Comparison of ENCODE assay signal across 17 cellular contexts in genomic region chr5:90557391-90557790, GRCh38. TPM values are rescaled to one million over a fixed set of nuclear protein-coding genes. Genes with fewer than 3 reads are reported as not detected.
DNase-seq lines count a peak whose midpoint lies in the region; TF ChIP-seq lines count a peak whose summit lies in the region.
"Had no signal": no experiment of that assay in that cellular context is flagged by ENCODE, and none has a peak within 500 bp of the region (broad histone marks: within the 10 kb centered on the region; RNA-seq: fewer than 3 reads in every experiment).

No MANE protein-coding gene starts in this region.

- H3K4me3 Mint-ChIP-seq in type B pancreatic cell, result peak overlapping the region; percentile 98

- peaks cover 66% of the 10 kb centered on the region for H3K4me1 ChIP-seq in iPS-20b (ENCODE audit: insufficient read depth, low read length)
- H3K4me1 ChIP-seq in ascending aorta, result peaks cover 0 to 8% of the 10 kb centered on the region in 2 donors

- H3K9ac ChIP-seq in iPS-20b (ENCODE audit: low read depth, low read length), result peak overlapping the region; percentile 89; the same call in 1 of the 2 replicates

- TF ChIP-seq CTCF in type B pancreatic cell (conservative IDR thresholded peaks at IDR 0.05), result no peak
- no peak for TF ChIP-seq CTCF in ascending aorta (IDR thresholded peaks at IDR 0.05)

- DNase-seq in NCI-H748 (lab: John Stamatoyannopoulos, UW; ENCODE audit: unreplicated experiment) (peak; percentile 63), NCI-H748 treated with DMSO at 0.1 percent for 48 hours (lab: John Stamatoyannopoulos, UW) (no peak), UCSD-AML1 (lab: John Stamatoyannopoulos, UW; ENCODE audit: unreplicated experiment) (peak; percentile 6), type B pancreatic cell (ENCODE audit: extremely low spot score, unreplicated experiment) (no peak), HK-2 (ENCODE audit: unreplicated experiment) (no peak), occipital lobe (lab: John Stamatoyannopoulos, UW) (no peak), ascending aorta (ENCODE audit: low spot score in 2 of 2) (no peak)
- DNase-seq: activated B cell treated with CpG ODN at 0.5 μM for 24 hours; activated CD8-positive, alpha-beta memory T cell treated with anti-CD3 and anti-CD28 coated beads, Interleukin-2, amount 50 U/mL, for 48 hours; CD4-positive, CD25-positive, alpha-beta regulatory T cell; effector memory CD8-positive, alpha-beta T cell; NCI-H1694; T-cell had no signal

- intact Hi-C loops in ascending aorta (cut with DNase I), result no loop called here

- no peaks in the 10 kb centered on the region for H3K9me3 Mint-ChIP-seq in type B pancreatic cell
- H3K9me3 Mint-ChIP-seq: activated B cell treated with CpG ODN at 0.5 μM for 24 hours; activated naive CD4-positive, alpha-beta T cell treated with anti-CD3 and anti-CD28 coated beads, Interleukin-2, amount 50 U/mL, for 24 hours; effector memory CD8-positive, alpha-beta T cell; T-cell had no signal

- H3K4me1 Mint-ChIP-seq in type B pancreatic cell (ENCODE audit: unreplicated experiment), result peaks cover 4% of the 10 kb centered on the region

- H3K9me3 ChIP-seq in iPS-20b (ENCODE audit: insufficient read depth, low read depth, low read length) (no peaks in the 10 kb centered on the region), ascending aorta (no peaks in the 10 kb centered on the region)
- H3K9me3 ChIP-seq: breast epithelium had no signal

- H3K36me3 Mint-ChIP-seq in type B pancreatic cell, result no peaks in the 10 kb centered on the region
- H3K36me3 Mint-ChIP-seq: activated naive CD4-positive, alpha-beta T cell treated with anti-CD3 and anti-CD28 coated beads, Interleukin-2, amount 50 U/mL, for 24 hours; CD4-positive, CD25-positive, alpha-beta regulatory T cell; T-cell had no signal

- no peaks in the 10 kb centered on the region for H3K36me3 ChIP-seq in iPS-20b (ENCODE audit: insufficient read depth, low read depth, low read length)
- H3K36me3 ChIP-seq in ascending aorta, result no peaks in the 10 kb centered on the region
- H3K36me3 ChIP-seq: breast epithelium had no signal

- peak overlapping the region; percentile 52 for H3K27ac ChIP-seq in iPS-20b (ENCODE audit: low read length)
- no peak overlapping the region for H3K27ac ChIP-seq in ascending aorta
- H3K27ac ChIP-seq: breast epithelium, RWPE1 had no signal

- peak overlapping the region; percentile 85 for H3K4me3 ChIP-seq in iPS-20b (ENCODE audit: low read length)
- H3K4me3 ChIP-seq in ascending aorta, result no peak overlapping the region

- H3K27ac Mint-ChIP-seq in type B pancreatic cell, result no peak overlapping the region
- H3K27ac Mint-ChIP-seq: activated B cell treated with CpG ODN at 0.5 μM for 24 hours; activated naive CD4-positive, alpha-beta T cell treated with anti-CD3 and anti-CD28 coated beads, Interleukin-2, amount 50 U/mL, for 24 hours; effector memory CD8-positive, alpha-beta T cell had no signal

- H3K27me3 ChIP-seq in iPS-20b (ENCODE audit: insufficient read depth, low read length), result no peaks in the 10 kb centered on the region
- H3K27me3 ChIP-seq in ascending aorta, result no peaks in the 10 kb centered on the region

- H3K27me3 Mint-ChIP-seq in type B pancreatic cell, result peaks cover 55% of the 10 kb centered on the region

RNA-seq across cellular contexts. Expression of gene ADGRV1, which starts 1.2 kb away (rescaled TPM):
- 13.6 and 29.5 TPM in 2 replicates for total RNA-seq in type B pancreatic cell (ENCODE audit: low replicate concordance)
- 474 TPM for total RNA-seq in occipital lobe
- total RNA-seq in ascending aorta, result 6.9 TPM

RNA-seq across cellular contexts. Expression of gene LYSMD3, which starts 28.0 kb away (rescaled TPM):
- total RNA-seq in type B pancreatic cell (ENCODE audit: low replicate concordance), result 15.0 and 21.0 TPM in 2 replicates
- 25.6 TPM for total RNA-seq in occipital lobe
- total RNA-seq in ascending aorta, result 4.0 TPM

Comparison
In these comparisons a context has a peak if more than half of its experiments do, and no peak if none do; other contexts are left out.
1. DNase-seq: peak in NCI-H748 (single experiment) and UCSD-AML1 (single experiment); none in NCI-H748 treated with DMSO at 0.1 percent for 48 hours (single experiment), type B pancreatic cell (single experiment), HK-2 (single experiment), occipital lobe (single experiment) and ascending aorta (0 of 2).
2. RNA of gene ADGRV1, which starts 1.2 kb away (total RNA-seq): 474 TPM in occipital lobe (single experiment); 13.6 to 29.5 TPM in type B pancreatic cell and 6.9 TPM in ascending aorta (single experiment); every median in the first group is over 10 times any median in the second.